Comparison of ENCODE assay signal across 18 cellular contexts in the genomic region with DNA sequence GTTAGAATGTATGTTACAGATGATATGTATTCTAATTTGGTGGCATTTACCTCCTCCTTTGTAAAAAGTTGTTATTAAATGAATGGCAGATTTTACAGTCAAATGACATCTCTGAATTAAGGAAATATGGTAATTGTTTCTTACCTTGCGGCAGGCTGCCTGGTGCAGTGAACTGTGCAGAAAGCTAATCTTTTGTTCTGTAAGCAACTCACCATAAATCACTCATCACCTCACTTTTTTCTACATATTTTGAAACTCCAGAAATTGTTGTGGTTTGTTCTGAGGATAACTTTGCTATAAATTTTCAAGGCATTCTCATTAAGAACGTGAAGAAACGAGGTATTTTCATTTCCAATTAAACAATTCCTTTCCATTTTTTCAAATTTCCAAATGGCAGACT. TPM values are rescaled to one million over a fixed set of nuclear protein-coding genes. Genes with fewer than 3 reads are reported as not detected.
DNase-seq lines count a peak whose midpoint lies in the region; ATAC-seq and TF ChIP-seq lines count a peak whose summit lies in the region.
"Had no signal": no experiment of that assay in that cellular context is flagged by ENCODE, and none has a peak within 500 bp of the region (broad histone marks: within the 10 kb centered on the region; RNA-seq: fewer than 3 reads in every experiment).

No MANE protein-coding gene starts in this region.

- DNase-seq in DMS79 treated with DMSO at 0.1 percent for 48 hours (lab: John Stamatoyannopoulos, UW) (peak; percentile 42), DMS79 (lab: John Stamatoyannopoulos, UW) (no peak), NCI-H1048 (lab: John Stamatoyannopoulos, UW) (peak; percentile 83), amniotic epithelial cell (ENCODE audit: low read depth) (peak; percentile 48), osteocyte (ENCODE audit: extremely low spot score, unreplicated experiment) (no peak), NCI-H1694 (lab: John Stamatoyannopoulos, UW) (no peak), NOMO-1 (lab: John Stamatoyannopoulos, UW; ENCODE audit: unreplicated experiment in 2 of 2) (no peak)
- DNase-seq in stimulated activated effector memory CD8-positive, alpha-beta T cell treated with anti-CD3 and anti-CD28 coated beads, Interleukin-12 subunit alpha, Interleukin-12 subunit beta, amount 100 ng/mL, for 72 hours (ENCODE audit: low spot score in 2 of 2), result no peak
- DNase-seq: AML-193; Caco-2; CD4-positive, alpha-beta T cell; DND-41; EL; GM23248 had no signal

- peak overlapping the region; percentile 27 for H3K27ac Mint-ChIP-seq in osteocyte (ENCODE audit: unreplicated experiment)
- H3K27ac Mint-ChIP-seq in stimulated activated effector memory CD8-positive, alpha-beta T cell treated with anti-CD3 and anti-CD28 coated beads, Interleukin-12 subunit alpha, Interleukin-12 subunit beta, amount 100 ng/mL, for 72 hours, result no peak overlapping the region
- H3K27ac Mint-ChIP-seq: CD4-positive, alpha-beta T cell had no signal

- no peak for TF ChIP-seq CTCF in osteocyte (IDR thresholded peaks at IDR 0.05)

- ATAC-seq in stimulated activated effector memory CD8-positive, alpha-beta T cell treated with anti-CD3 and anti-CD28 coated beads, Interleukin-12 subunit alpha, Interleukin-12 subunit beta, amount 100 ng/mL, for 72 hours, result no peak
- ATAC-seq: A549, GM12878, HepG2 had no signal

- peaks cover 12% of the 10 kb centered on the region for H3K4me1 Mint-ChIP-seq in osteocyte (ENCODE audit: unreplicated experiment)
- H3K4me1 Mint-ChIP-seq in stimulated activated effector memory CD8-positive, alpha-beta T cell treated with anti-CD3 and anti-CD28 coated beads, Interleukin-12 subunit alpha, Interleukin-12 subunit beta, amount 100 ng/mL, for 72 hours, result no peaks in the 10 kb centered on the region

- no peaks in the 10 kb centered on the region for H3K9me3 Mint-ChIP-seq in osteocyte (ENCODE audit: unreplicated experiment)
- no peaks in the 10 kb centered on the region for H3K9me3 Mint-ChIP-seq in stimulated activated effector memory CD8-positive, alpha-beta T cell treated with anti-CD3 and anti-CD28 coated beads, Interleukin-12 subunit alpha, Interleukin-12 subunit beta, amount 100 ng/mL, for 72 hours
- H3K9me3 Mint-ChIP-seq: CD4-positive, alpha-beta T cell had no signal

- no peaks in the 10 kb centered on the region for H3K27me3 Mint-ChIP-seq in osteocyte (ENCODE audit: unreplicated experiment)

- H3K4me3 Mint-ChIP-seq in osteocyte (ENCODE audit: unreplicated experiment), result no peak overlapping the region
- H3K4me3 Mint-ChIP-seq in stimulated activated effector memory CD8-positive, alpha-beta T cell treated with anti-CD3 and anti-CD28 coated beads, Interleukin-12 subunit alpha, Interleukin-12 subunit beta, amount 100 ng/mL, for 72 hours, result no peak overlapping the region
- H3K4me3 Mint-ChIP-seq: CD4-positive, alpha-beta T cell had no signal

- H3K36me3 Mint-ChIP-seq in osteocyte (ENCODE audit: unreplicated experiment), result peaks cover 49% of the 10 kb centered on the region
- H3K36me3 Mint-ChIP-seq in stimulated activated effector memory CD8-positive, alpha-beta T cell treated with anti-CD3 and anti-CD28 coated beads, Interleukin-12 subunit alpha, Interleukin-12 subunit beta, amount 100 ng/mL, for 72 hours, result no peaks in the 10 kb centered on the region

RNA-seq across cellular contexts. Expression of a gene that starts 52.7 kb away (rescaled TPM):
- 132 and 139 TPM in 2 replicates for total RNA-seq in osteocyte
- total RNA-seq: Caco-2; CD4-positive, alpha-beta T cell; G401; GM12878; GM23248; HepG2 had no signal

Comparison
In these comparisons a context has a peak if more than half of its experiments do, and no peak if none do; other contexts are left out.
1. DNase-seq: peak in DMS79 treated with DMSO at 0.1 percent for 48 hours (single experiment), NCI-H1048 (single experiment) and amniotic epithelial cell (single experiment); none in DMS79 (single experiment), osteocyte (single experiment), NCI-H1694 (single experiment), stimulated activated effector memory CD8-positive, alpha-beta T cell treated with anti-CD3 and anti-CD28 coated beads, Interleukin-12 subunit alpha, Interleukin-12 subunit beta, amount 100 ng/mL, for 72 hours (0 of 2) and NOMO-1 (0 of 2).